Comparison of ENCODE assay signal across 8 cellular contexts in genomic region chr17:13601776-13602551, GRCh38. TPM values are rescaled to one million over a fixed set of nuclear protein-coding genes. Genes with fewer than 3 reads are reported as not detected.
DNase-seq lines count a peak whose midpoint lies in the region; ATAC-seq and TF ChIP-seq lines count a peak whose summit lies in the region.

Gene HS3ST3A1, minus strand, starts transcription at chr17:13601929. Its CDS starts 800 bp downstream, at chr17:13601129.

- H3K27me3 Mint-ChIP-seq in activated naive CD4-positive, alpha-beta T cell treated with anti-CD3 and anti-CD28 coated beads, Interleukin-2, amount 10 ng/mL, durations not matched to agents 7 days and 5 days, result peaks cover 67% of the 10 kb centered on the region
- H3K27me3 Mint-ChIP-seq in CD14-positive monocyte (ENCODE audit: low read depth in 3 of 3), result peaks cover 51 to 77% (median 59%) of the 10 kb centered on the region in 3 donors

- peak within 1 kb of the TSS; percentile 38 for H3K27ac Mint-ChIP-seq in activated naive CD4-positive, alpha-beta T cell treated with anti-CD3 and anti-CD28 coated beads, Interleukin-2, amount 10 ng/mL, durations not matched to agents 7 days and 5 days
- peak within 1 kb of the TSS in 1 of 7 donors; percentile 69 for H3K27ac Mint-ChIP-seq in CD14-positive monocyte

- peaks cover 7% of the 10 kb centered on the region for H3K4me1 Mint-ChIP-seq in activated naive CD4-positive, alpha-beta T cell treated with anti-CD3 and anti-CD28 coated beads, Interleukin-2, amount 10 ng/mL, durations not matched to agents 7 days and 5 days
- H3K4me1 Mint-ChIP-seq in CD14-positive monocyte, result peaks cover 3% of the 10 kb centered on the region

- CTCF ChIA-PET in activated naive CD4-positive, alpha-beta T cell treated with anti-CD3 and anti-CD28 coated beads, Interleukin-2, amount 10 ng/mL, durations not matched to agents 7 days and 5 days (lab: Charles Lee), result interaction anchor here (1.1 kb wide), 1 partner anchor 701 kb away, joined by 3 read pairs; no protein-coding TSS in a partner anchor

- H3K9ac ChIP-seq in adipocyte (ENCODE audit: low read length), result peak within 1 kb of the TSS; percentile 80
- H3K9ac ChIP-seq in skeletal muscle satellite cell (ENCODE audit: low read depth, low read length), result peak within 1 kb of the TSS; percentile 88

- peak within 1 kb of the TSS; percentile 90 for H3K4me2 ChIP-seq in skeletal muscle satellite cell (ENCODE audit: low read length)

- H3K9me3 ChIP-seq in adipocyte (ENCODE audit: control insufficient read depth, low read length) (no peaks in the 10 kb centered on the region), skeletal muscle satellite cell (replicated peaks; ENCODE audit: low read length) (no peaks in the 10 kb centered on the region)

- H3K4me3 ChIP-seq in adipocyte (ENCODE audit: low read length) (peak within 1 kb of the TSS; percentile 85), skeletal muscle satellite cell (ENCODE audit: low read length) (peak within 1 kb of the TSS; percentile 80)

- no peak for ATAC-seq in HG03442 (IDR thresholded peaks at IDR 0.05; ENCODE audit: unreplicated experiment)

- H3K4me1 ChIP-seq in adipocyte (ENCODE audit: control insufficient read depth, insufficient read depth, low read length) (peaks cover 12% of the 10 kb centered on the region), skeletal muscle satellite cell (ENCODE audit: control insufficient read depth, insufficient read depth, low read length) (peaks cover 14% of the 10 kb centered on the region)

- intact Hi-C loops in CD14-positive monocyte (cut with micrococcal nuclease), result no loop called here

- H3K27me3 ChIP-seq in adipocyte (replicated peaks; ENCODE audit: control insufficient read depth, insufficient read depth, low read length) (no peaks in the 10 kb centered on the region), skeletal muscle satellite cell (ENCODE audit: control insufficient read depth, insufficient read depth, low read length) (no peaks in the 10 kb centered on the region)

- H3K4me3 Mint-ChIP-seq in activated naive CD4-positive, alpha-beta T cell treated with anti-CD3 and anti-CD28 coated beads, Interleukin-2, amount 10 ng/mL, durations not matched to agents 7 days and 5 days, result peak within 1 kb of the TSS; percentile 69
- H3K4me3 Mint-ChIP-seq in CD14-positive monocyte, result peak within 1 kb of the TSS in 1 of 2 donors; percentile 81

- TF ChIP-seq CTCF in CD14-positive monocyte (IDR thresholded peaks at IDR 0.05), result no peak

- peak; percentile 23 for DNase-seq in activated naive CD4-positive, alpha-beta T cell treated with anti-CD3 and anti-CD28 coated beads, Interleukin-2, amount 10 ng/mL, durations not matched to agents 7 days and 5 days
- no peak for DNase-seq in activated naive CD4-positive, alpha-beta T cell treated with Interleukin-2 at 50 U/mL for 16 hours
- peak; percentile 86 for DNase-seq in adipocyte (ENCODE audit: low read depth)
- peak; percentile 36 for DNase-seq in iPS DF 4.7 (ENCODE audit: extremely low read depth, low spot score)
- no peak for DNase-seq in OCI-M2 (lab: John Stamatoyannopoulos, UW; ENCODE audit: unreplicated experiment)
- no peak for DNase-seq in CD14-positive monocyte (ENCODE audit: low spot score)

- no peaks in the 10 kb centered on the region for H3K9me3 Mint-ChIP-seq in activated naive CD4-positive, alpha-beta T cell treated with anti-CD3 and anti-CD28 coated beads, Interleukin-2, amount 10 ng/mL, durations not matched to agents 7 days and 5 days
- peaks cover 0 to 8% (median 2%) of the 10 kb centered on the region in 7 donors for H3K9me3 Mint-ChIP-seq in CD14-positive monocyte

- H3K36me3 Mint-ChIP-seq in activated naive CD4-positive, alpha-beta T cell treated with anti-CD3 and anti-CD28 coated beads, Interleukin-2, amount 10 ng/mL, durations not matched to agents 7 days and 5 days, result no peaks in the 10 kb centered on the region
- peaks cover 0 to 6% of the 10 kb centered on the region in 2 donors for H3K36me3 Mint-ChIP-seq in CD14-positive monocyte

- H3K36me3 ChIP-seq in adipocyte (ENCODE audit: control insufficient read depth, insufficient read depth, low read length, severe bottlenecking) (no peaks in the 10 kb centered on the region), skeletal muscle satellite cell (ENCODE audit: insufficient read depth, low read length) (no peaks in the 10 kb centered on the region)

RNA-seq across cellular contexts. Expression of gene HS3ST3A1, which starts in this region (rescaled TPM):
- total RNA-seq in skeletal muscle satellite cell (2012; rRNA removed), result 26.9 and 39.3 TPM in 2 replicates
- not detected for polyA plus RNA-seq in CD14-positive monocyte

Comparison
In these comparisons a context has a peak if more than half of its experiments do, and no peak if none do; other contexts are left out.
1. DNase-seq: peak in activated naive CD4-positive, alpha-beta T cell treated with anti-CD3 and anti-CD28 coated beads, Interleukin-2, amount 10 ng/mL, durations not matched to agents 7 days and 5 days (single experiment), adipocyte (single experiment) and iPS DF 4.7 (single experiment); none in activated naive CD4-positive, alpha-beta T cell treated with Interleukin-2 at 50 U/mL for 16 hours (single experiment), OCI-M2 (single experiment) and CD14-positive monocyte (single experiment).